ENCODE assay signal across 9 cellular contexts in the genomic region with DNA sequence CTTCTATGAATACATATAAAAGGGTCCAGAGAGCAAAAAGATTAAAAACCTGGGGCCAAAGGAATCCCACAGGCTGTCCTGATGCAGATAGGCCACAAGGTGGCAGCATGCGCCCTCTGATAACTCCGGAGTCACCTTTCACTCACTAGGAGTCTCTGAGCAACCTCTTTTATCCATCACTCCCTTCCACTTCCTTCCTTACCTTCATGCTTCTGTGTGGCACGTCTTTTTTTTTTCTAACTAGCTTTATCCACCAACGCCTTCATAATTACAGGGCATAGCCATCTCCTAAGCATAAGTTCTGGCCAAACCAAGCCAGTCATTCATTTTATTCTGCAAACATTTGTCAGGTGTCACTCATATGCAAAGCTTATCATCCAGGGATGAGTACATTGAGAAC. TPM values are rescaled to one million over a fixed set of nuclear protein-coding genes. Genes with fewer than 3 reads are reported as not detected.
A peak's percentile ranks its signal among the peaks of the same experiment; 100 is the strongest.
DNase-seq lines count a peak whose midpoint lies in the region; ATAC-seq and TF ChIP-seq lines count a peak whose summit lies in the region.
"Had no signal": no experiment of that assay in that cellular context is flagged by ENCODE, and none has a peak within 500 bp of the region (broad histone marks: within the 10 kb centered on the region; RNA-seq: fewer than 3 reads in every experiment).

No MANE protein-coding gene starts in this region.

- no peak overlapping the region for H3K9ac ChIP-seq in KMS-11

- H2AFZ ChIP-seq in KMS-11 (ENCODE audit: low read depth) = no peak overlapping the region

- H3K4me3 Mint-ChIP-seq in natural killer cell treated with Interleukin-12 subunit alpha and Interleukin-12 subunit beta and Interleukin-15 and Interleukin-18, amount 100 ng/mL, for 72 hours = no peak overlapping the region
- H3K4me3 Mint-ChIP-seq: dendritic cell treated with granulocyte-macrophage colony-stimulating factor and Interleukin-4, amounts not matched to agents 40 ng/mL and 50 ng/mL, for 4 days had no signal

- no peaks in the 10 kb centered on the region for H4K20me1 ChIP-seq in KMS-11 (ENCODE audit: insufficient read depth)

- H3K79me2 ChIP-seq in KMS-11 (ENCODE audit: insufficient read depth, low read depth) = no peaks in the 10 kb centered on the region

- peak; percentile 79 for DNase-seq in Daoy (ENCODE audit: low read depth)
- peak; percentile 91 for DNase-seq in OCI-M1 (lab: John Stamatoyannopoulos, UW)
- DNase-seq in activated T-cell treated with anti-CD3 and anti-CD28 coated beads for 4 hours = peak; percentile 49
- peak; percentile 76 for DNase-seq in natural killer cell treated with Interleukin-12 subunit alpha and Interleukin-12 subunit beta and Interleukin-15 and Interleukin-18, amount 100 ng/mL, for 72 hours (ENCODE audit: low spot score)
- peak; percentile 53 for DNase-seq in stimulated activated naive CD4-positive, alpha-beta T cell treated with Interleukin-2 at 50 U/mL for 16 hours (lab: John Stamatoyannopoulos, UW)

- ATAC-seq in esophagus mucosa (peak; percentile 39), GM19452 (IDR thresholded peaks at IDR 0.05; ENCODE audit: unreplicated experiment) (no peak)
- ATAC-seq in natural killer cell treated with Interleukin-12 subunit alpha and Interleukin-12 subunit beta and Interleukin-15 and Interleukin-18, amount 100 ng/mL, for 72 hours = peak in 1 of 2 donors; percentile 48

- no peaks in the 10 kb centered on the region for H3K4me1 Mint-ChIP-seq in natural killer cell treated with Interleukin-12 subunit alpha and Interleukin-12 subunit beta and Interleukin-15 and Interleukin-18, amount 100 ng/mL, for 72 hours (ENCODE audit: low read depth in 2 of 2)

- no peak overlapping the region for H3K4me3 ChIP-seq in KMS-11 (IDR thresholded peaks at IDR 0.05; ENCODE audit: insufficient read depth, low read depth, low read length)

- peak; percentile 99 for TF ChIP-seq CTCF in KMS-11 (conservative IDR thresholded peaks at IDR 0.05; ENCODE audit: low read depth, low read length)

- H3K27ac Mint-ChIP-seq in natural killer cell treated with Interleukin-12 subunit alpha and Interleukin-12 subunit beta and Interleukin-15 and Interleukin-18, amount 100 ng/mL, for 72 hours = no peak overlapping the region
- H3K27ac Mint-ChIP-seq: dendritic cell treated with granulocyte-macrophage colony-stimulating factor and Interleukin-4, amounts not matched to agents 40 ng/mL and 50 ng/mL, for 4 days had no signal

- no peaks in the 10 kb centered on the region for H3K27me3 ChIP-seq in KMS-11 (ENCODE audit: insufficient read depth, low read depth)

- no peaks in the 10 kb centered on the region for H3K36me3 Mint-ChIP-seq in natural killer cell treated with Interleukin-12 subunit alpha and Interleukin-12 subunit beta and Interleukin-15 and Interleukin-18, amount 100 ng/mL, for 72 hours

- no peak overlapping the region for H3K27ac ChIP-seq in KMS-11

- no peaks in the 10 kb centered on the region for H3K36me3 ChIP-seq in KMS-11 (ENCODE audit: insufficient read depth)

- H3K4me1 ChIP-seq in KMS-11 (ENCODE audit: low read depth, poor library complexity, severe bottlenecking) = peaks cover 10% of the 10 kb centered on the region

- H3K9me3 Mint-ChIP-seq in natural killer cell treated with Interleukin-12 subunit alpha and Interleukin-12 subunit beta and Interleukin-15 and Interleukin-18, amount 100 ng/mL, for 72 hours = no peaks in the 10 kb centered on the region
- H3K9me3 Mint-ChIP-seq: dendritic cell treated with granulocyte-macrophage colony-stimulating factor and Interleukin-4, amounts not matched to agents 40 ng/mL and 50 ng/mL, for 4 days had no signal

- H3K27me3 Mint-ChIP-seq in natural killer cell treated with Interleukin-12 subunit alpha and Interleukin-12 subunit beta and Interleukin-15 and Interleukin-18, amount 100 ng/mL, for 72 hours = peaks cover 13 to 34% of the 10 kb centered on the region in 2 donors

- no peak overlapping the region for H3K4me2 ChIP-seq in KMS-11

RNA-seq across cellular contexts. Expression of gene PGLYRP4, which starts 3.9 kb away (rescaled TPM):
- total RNA-seq in Daoy (2014; rRNA removed; shearing (Covaris generic)) = not detected in 2 replicates
- total RNA-seq in esophagus mucosa = 14.5 TPM
- total RNA-seq in natural killer cell treated with Interleukin-12 subunit alpha and Interleukin-12 subunit beta and Interleukin-15 and Interleukin-18, amount 100 ng/mL, for 72 hours = not detected

RNA-seq across cellular contexts. Expression of gene S100A9, which starts 5.1 kb away (rescaled TPM):
- not detected in 2 replicates for total RNA-seq in Daoy (2014; rRNA removed; shearing (Covaris generic))
- 34,355 TPM for total RNA-seq in esophagus mucosa
- 10 to 100 TPM in 1 of 2 donors, 1 to 10 TPM in 1; 4.8 to 13.7 TPM for total RNA-seq in natural killer cell treated with Interleukin-12 subunit alpha and Interleukin-12 subunit beta and Interleukin-15 and Interleukin-18, amount 100 ng/mL, for 72 hours

RNA-seq across cellular contexts. Expression of gene S100A12, which starts 22.9 kb away (rescaled TPM):
- total RNA-seq in Daoy (2014; rRNA removed; shearing (Covaris generic)) = not detected in 2 replicates
- 65.2 TPM for total RNA-seq in esophagus mucosa
- not detected for total RNA-seq in natural killer cell treated with Interleukin-12 subunit alpha and Interleukin-12 subunit beta and Interleukin-15 and Interleukin-18, amount 100 ng/mL, for 72 hours

RNA-seq across cellular contexts. Expression of gene S100A8, which starts 38.4 kb away (rescaled TPM):
- total RNA-seq in Daoy (2014; rRNA removed; shearing (Covaris generic)) = not detected in 2 replicates
- total RNA-seq in esophagus mucosa = 27,439 TPM
- total RNA-seq in natural killer cell treated with Interleukin-12 subunit alpha and Interleukin-12 subunit beta and Interleukin-15 and Interleukin-18, amount 100 ng/mL, for 72 hours = 1 to 10 TPM in 1 of 2 donors, not detected in 1; 1.8 TPM

RNA-seq across cellular contexts. Expression of gene PGLYRP3, which starts 39.8 kb away (rescaled TPM):
- total RNA-seq in Daoy (2014; rRNA removed; shearing (Covaris generic)) = not detected in 2 replicates
- 31.3 TPM for total RNA-seq in esophagus mucosa
- not detected for total RNA-seq in natural killer cell treated with Interleukin-12 subunit alpha and Interleukin-12 subunit beta and Interleukin-15 and Interleukin-18, amount 100 ng/mL, for 72 hours

Comparison
In these comparisons a context has a peak if more than half of its experiments do, and no peak if none do; other contexts are left out.
1. RNA of gene PGLYRP4, which starts 3.9 kb away (total RNA-seq): 14.5 TPM in esophagus mucosa (single experiment); not detected in Daoy and not detected in natural killer cell treated with Interleukin-12 subunit alpha and Interleukin-12 subunit beta and Interleukin-15 and Interleukin-18, amount 100 ng/mL, for 72 hours; every median in the first group is over 10 times any median in the second.
2. RNA of gene S100A9, which starts 5.1 kb away (total RNA-seq): 34,355 TPM in esophagus mucosa (single experiment); 4.8 to 13.7 TPM in natural killer cell treated with Interleukin-12 subunit alpha and Interleukin-12 subunit beta and Interleukin-15 and Interleukin-18, amount 100 ng/mL, for 72 hours and not detected in Daoy; every median in the first group is over 1,000 times any median in the second.
3. RNA of gene S100A12, which starts 22.9 kb away (total RNA-seq): 65.2 TPM in esophagus mucosa (single experiment); not detected in Daoy and not detected in natural killer cell treated with Interleukin-12 subunit alpha and Interleukin-12 subunit beta and Interleukin-15 and Interleukin-18, amount 100 ng/mL, for 72 hours; every median in the first group is over 10 times any median in the second.
4. Peak in every context shown above with its lines, with median percentiles within 50 percentile points of each other: DNase-seq.